ENCODE assay signal across 20 cellular contexts in genomic region chr5:6343951-6344596, GRCh38.
"Had no signal": no experiment of that assay in that cellular context is flagged by ENCODE, and none has a peak within 500 bp of the region (broad histone marks: within the 10 kb centered on the region; RNA-seq: fewer than 3 reads in every experiment).

No MANE protein-coding gene starts in this region.

- H3K27ac Mint-ChIP-seq: effector memory CD8-positive, alpha-beta T cell; naive B cell; natural killer cell treated with Interleukin-12 subunit alpha and Interleukin-12 subunit beta and Interleukin-15 and Interleukin-18, amount 100 ng/mL, for 72 hours; progenitor cell of endocrine pancreas; stimulated activated effector memory CD8-positive, alpha-beta T cell treated with anti-CD3 and anti-CD28 coated beads, Interleukin-12 subunit alpha, Interleukin-12 subunit beta, amount 100 ng/mL, for 72 hours had no signal

- DNase-seq: cortex of kidney; effector memory CD8-positive, alpha-beta T cell; erythroblast; esophagus squamous epithelium; foreskin fibroblast; gastrocnemius medialis; left ventricle myocardium superior; lower lobe of right lung; mucosa of descending colon; naive B cell; stimulated activated CD4-positive, alpha-beta T cell treated with anti-CD3 and anti-CD28 coated beads, Interleukin-2, amount 100 ng/mL, for 24 hours; stimulated activated CD4-positive, alpha-beta T cell treated with anti-CD3 and anti-CD28 coated beads, Interleukin-4, amount 100 ng/mL, for 24 hours; stimulated activated naive CD4-positive, alpha-beta T cell treated with Interleukin-2 at 50 U/mL for 16 hours; stomach; thyroid gland had no signal

- H3K9me3 Mint-ChIP-seq: effector memory CD8-positive, alpha-beta T cell; natural killer cell treated with Interleukin-12 subunit alpha and Interleukin-12 subunit beta and Interleukin-15 and Interleukin-18, amount 100 ng/mL, for 72 hours; neural crest cell; stimulated activated effector memory CD8-positive, alpha-beta T cell treated with anti-CD3 and anti-CD28 coated beads, Interleukin-12 subunit alpha, Interleukin-12 subunit beta, amount 100 ng/mL, for 72 hours had no signal

- H3K4me1 Mint-ChIP-seq: naive B cell; neural crest cell; stimulated activated effector memory CD8-positive, alpha-beta T cell treated with anti-CD3 and anti-CD28 coated beads, Interleukin-12 subunit alpha, Interleukin-12 subunit beta, amount 100 ng/mL, for 72 hours had no signal

- ATAC-seq: effector memory CD8-positive, alpha-beta T cell; gastrocnemius medialis; left ventricle myocardium superior; lower lobe of right lung; mucosa of descending colon; natural killer cell treated with Interleukin-12 subunit alpha and Interleukin-12 subunit beta and Interleukin-15 and Interleukin-18, amount 100 ng/mL, for 72 hours; sciatic nerve; stimulated activated effector memory CD8-positive, alpha-beta T cell treated with anti-CD3 and anti-CD28 coated beads, Interleukin-12 subunit alpha, Interleukin-12 subunit beta, amount 100 ng/mL, for 72 hours had no signal

- H3K4me3 Mint-ChIP-seq: effector memory CD8-positive, alpha-beta T cell; natural killer cell treated with Interleukin-12 subunit alpha and Interleukin-12 subunit beta and Interleukin-15 and Interleukin-18, amount 100 ng/mL, for 72 hours; neural crest cell; stimulated activated effector memory CD8-positive, alpha-beta T cell treated with anti-CD3 and anti-CD28 coated beads, Interleukin-12 subunit alpha, Interleukin-12 subunit beta, amount 100 ng/mL, for 72 hours had no signal

- H3K27me3 Mint-ChIP-seq: naive B cell had no signal

- H3K36me3 Mint-ChIP-seq: naive B cell; natural killer cell treated with Interleukin-12 subunit alpha and Interleukin-12 subunit beta and Interleukin-15 and Interleukin-18, amount 100 ng/mL, for 72 hours; stimulated activated effector memory CD8-positive, alpha-beta T cell treated with anti-CD3 and anti-CD28 coated beads, Interleukin-12 subunit alpha, Interleukin-12 subunit beta, amount 100 ng/mL, for 72 hours had no signal
